ENCODE assay signal across 1 cellular context in the genomic region with DNA sequence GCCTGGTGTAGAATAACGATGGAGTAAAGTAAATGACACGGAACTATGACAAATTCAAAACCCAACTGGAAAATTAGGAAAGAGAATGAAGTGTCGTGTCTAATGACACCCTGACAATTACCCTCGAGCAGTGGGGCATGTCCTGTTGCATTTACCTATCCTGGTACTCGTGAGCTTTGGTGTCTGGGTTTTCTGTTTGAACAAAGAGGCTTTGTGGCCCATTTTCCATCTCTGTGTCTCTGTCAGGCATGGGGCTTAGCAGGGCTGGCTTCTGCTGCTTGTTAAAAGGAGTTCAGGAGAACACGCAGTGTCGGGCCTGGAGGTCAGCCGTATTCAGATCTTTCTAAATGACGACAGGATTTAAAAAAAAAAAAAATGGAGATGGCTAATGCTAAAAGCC.
TF ChIP-seq lines count a peak whose summit lies in the region.

No MANE protein-coding gene starts in this region.

TF ChIP-seq in GM23338, 12 proteins besides CTCF, POLR2A, EP300 and RAD21:
- TF ChIP-seq, protein P1, sequence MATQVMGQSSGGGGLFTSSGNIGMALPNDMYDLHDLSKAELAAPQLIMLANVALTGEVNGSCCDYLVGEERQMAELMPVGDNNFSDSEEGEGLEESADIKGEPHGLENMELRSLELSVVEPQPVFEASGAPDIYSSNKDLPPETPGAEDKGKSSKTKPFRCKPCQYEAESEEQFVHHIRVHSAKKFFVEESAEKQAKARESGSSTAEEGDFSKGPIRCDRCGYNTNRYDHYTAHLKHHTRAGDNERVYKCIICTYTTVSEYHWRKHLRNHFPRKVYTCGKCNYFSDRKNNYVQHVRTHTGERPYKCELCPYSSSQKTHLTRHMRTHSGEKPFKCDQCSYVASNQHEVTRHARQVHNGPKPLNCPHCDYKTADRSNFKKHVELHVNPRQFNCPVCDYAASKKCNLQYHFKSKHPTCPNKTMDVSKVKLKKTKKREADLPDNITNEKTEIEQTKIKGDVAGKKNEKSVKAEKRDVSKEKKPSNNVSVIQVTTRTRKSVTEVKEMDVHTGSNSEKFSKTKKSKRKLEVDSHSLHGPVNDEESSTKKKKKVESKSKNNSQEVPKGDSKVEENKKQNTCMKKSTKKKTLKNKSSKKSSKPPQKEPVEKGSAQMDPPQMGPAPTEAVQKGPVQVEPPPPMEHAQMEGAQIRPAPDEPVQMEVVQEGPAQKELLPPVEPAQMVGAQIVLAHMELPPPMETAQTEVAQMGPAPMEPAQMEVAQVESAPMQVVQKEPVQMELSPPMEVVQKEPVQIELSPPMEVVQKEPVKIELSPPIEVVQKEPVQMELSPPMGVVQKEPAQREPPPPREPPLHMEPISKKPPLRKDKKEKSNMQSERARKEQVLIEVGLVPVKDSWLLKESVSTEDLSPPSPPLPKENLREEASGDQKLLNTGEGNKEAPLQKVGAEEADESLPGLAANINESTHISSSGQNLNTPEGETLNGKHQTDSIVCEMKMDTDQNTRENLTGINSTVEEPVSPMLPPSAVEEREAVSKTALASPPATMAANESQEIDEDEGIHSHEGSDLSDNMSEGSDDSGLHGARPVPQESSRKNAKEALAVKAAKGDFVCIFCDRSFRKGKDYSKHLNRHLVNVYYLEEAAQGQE (IDR thresholded peaks at IDR 0.05; ENCODE audit: unreplicated experiment), result no peak
